15 cellular contexts compared by ENCODE assay signal in the genomic region with DNA sequence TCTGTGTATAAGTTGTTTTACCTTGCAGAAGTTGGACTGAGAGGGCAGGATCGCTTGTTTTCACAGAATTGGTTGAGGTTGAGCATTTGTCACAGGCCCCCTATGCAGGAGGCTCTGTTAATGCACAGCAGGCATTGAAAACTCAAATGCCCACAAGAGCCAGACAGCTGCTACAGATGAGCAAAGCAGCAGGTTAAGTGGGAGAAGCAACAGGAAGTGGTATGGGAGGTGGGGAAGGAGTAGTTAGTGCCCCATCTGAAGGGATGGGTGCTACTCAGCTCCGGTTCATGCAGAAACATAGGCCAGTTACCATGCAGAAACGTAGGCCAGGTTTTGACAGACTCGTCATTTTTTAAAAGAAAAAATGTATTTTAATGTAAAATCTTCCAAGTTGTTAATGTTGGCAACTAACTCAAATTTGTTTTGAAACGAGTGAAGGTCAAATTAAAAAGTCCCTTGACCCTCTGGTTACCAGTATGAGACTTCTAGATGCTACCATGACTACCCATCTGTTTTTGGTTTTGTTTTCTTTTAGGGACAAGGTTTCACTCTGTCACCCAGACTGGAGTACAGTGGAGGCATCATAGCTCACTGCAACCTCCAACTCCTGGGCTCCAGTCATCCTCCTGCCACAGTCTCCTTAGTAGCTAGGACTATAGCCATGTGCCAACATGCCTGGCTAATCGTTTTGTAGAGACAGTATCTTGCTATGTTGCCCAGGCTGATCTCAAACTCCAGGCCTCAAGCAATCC.
DNase-seq lines count a peak whose midpoint lies in the region; ATAC-seq and TF ChIP-seq lines count a peak whose summit lies in the region.
"Had no signal": no experiment of that assay in that cellular context is flagged by ENCODE, and none has a peak within 500 bp of the region (broad histone marks: within the 10 kb centered on the region; RNA-seq: fewer than 3 reads in every experiment).

No MANE protein-coding gene starts in this region.

- H3K27ac ChIP-seq in DND-41 (ENCODE audit: low read length) (peak overlapping the region; percentile 63), IMR-90 (ENCODE audit: insufficient read depth, low read length) (no peak overlapping the region), endodermal cell (ENCODE audit: low read depth, low read length) (no peak overlapping the region)
- H3K27ac ChIP-seq: body of pancreas, dorsolateral prefrontal cortex, lower lobe of right lung, right lobe of liver had no signal

- H3K27ac Mint-ChIP-seq in endodermal cell = no peak overlapping the region
- H3K27ac Mint-ChIP-seq: H9 had no signal

- H3K56ac ChIP-seq in IMR-90 (ENCODE audit: extremely low read depth, insufficient read depth, low read length) = no peak overlapping the region

- H2BK120ac ChIP-seq in IMR-90 (ENCODE audit: low read depth, low read length) = no peak overlapping the region

- no peaks in the 10 kb centered on the region for H3K79me2 ChIP-seq in DND-41 (ENCODE audit: insufficient read depth, low read length)

- no peak overlapping the region; the same call in 1 of the 2 replicates for H3K4ac ChIP-seq in IMR-90 (ENCODE audit: low read depth, low read length)

- H3K4me3 Mint-ChIP-seq in endodermal cell = no peak overlapping the region
- H3K4me3 Mint-ChIP-seq: H9 had no signal

- dilution Hi-C loops in IMR-90 (cut with HindIII; ENCODE audit: low sequenced_read_pairs, unreplicated experiment) = no loop called here

- peak overlapping the region; percentile 10; the same call in 1 of the 2 replicates for H3K23ac ChIP-seq in IMR-90 (ENCODE audit: low read depth, low read length)

- H3K9ac ChIP-seq in DND-41 (ENCODE audit: low read depth, low read length) (no peak overlapping the region; the same call in 1 of the 2 replicates), IMR-90 (ENCODE audit: low read depth, low read length) (no peak overlapping the region), endodermal cell (ENCODE audit: extremely low read depth, low read length, poor library complexity, severe bottlenecking) (no peak overlapping the region)

- H3K9me3 Mint-ChIP-seq in endodermal cell = peaks cover 2% of the 10 kb centered on the region

- POLR2A ChIA-PET in IMR-90 (lab: Charles Lee; ENCODE audit: unreplicated experiment) = no interaction called here

- no peak overlapping the region for H2BK20ac ChIP-seq in IMR-90 (ENCODE audit: low read depth, low read length)

- no peak overlapping the region for H3K4me3 ChIP-seq in DND-41 (ENCODE audit: low read depth in 1 of 2, low read length in 2 of 2)
- no peak overlapping the region for H3K4me3 ChIP-seq in IMR-90 (ENCODE audit: insufficient read depth, low read depth, low read length)
- no peak overlapping the region for H3K4me3 ChIP-seq in endodermal cell (ENCODE audit: low read length)
- H3K4me3 ChIP-seq: body of pancreas, dorsolateral prefrontal cortex, lower lobe of right lung, right lobe of liver, uterus had no signal

- peak overlapping the region; percentile 9; the same call in 1 of the 2 replicates for H3K18ac ChIP-seq in IMR-90 (ENCODE audit: low read depth, low read length)

- peak overlapping the region; percentile 20; the same call in 1 of the 2 replicates for H4K5ac ChIP-seq in IMR-90 (ENCODE audit: low read depth, low read length)

- ATAC-seq in DND-41 (ENCODE audit: insufficient read depth, low read depth) (peak; percentile 100), GM18520 (IDR thresholded peaks at IDR 0.05; ENCODE audit: unreplicated experiment) (peak; percentile 45), IMR-90 (ENCODE audit: low read depth) (no peak)
- ATAC-seq: body of pancreas, lower lobe of right lung, right lobe of liver had no signal

- H3K36me3 Mint-ChIP-seq in endodermal cell (ENCODE audit: low read depth) = no peaks in the 10 kb centered on the region

- H2AFZ ChIP-seq in DND-41 (ENCODE audit: low read depth, low read length) (no peak overlapping the region; the same call in 1 of the 2 replicates), IMR-90 (replicated peaks; ENCODE audit: low read length, poor library complexity) (no peak overlapping the region)

- peaks cover 3% of the 10 kb centered on the region; the same call in 1 of the 2 replicates for H3K9me1 ChIP-seq in IMR-90 (ENCODE audit: insufficient read depth, low read length)

- no peak for TF ChIP-seq CTCF in DND-41 (IDR thresholded peaks at IDR 0.05; ENCODE audit: borderline replicate concordance, extremely low read depth, low read length, poor library complexity, severe bottlenecking)
- TF ChIP-seq CTCF in IMR-90 (conservative IDR thresholded peaks at IDR 0.05; ENCODE audit: low read depth, low read length) = no peak
- no peak for TF ChIP-seq CTCF in endodermal cell (conservative IDR thresholded peaks at IDR 0.05)

- H3K4me1 ChIP-seq in DND-41 (ENCODE audit: insufficient read depth, low read length) (peaks cover 36% of the 10 kb centered on the region), IMR-90 (ENCODE audit: control insufficient read depth, insufficient read depth, low read length) (peaks cover 19% of the 10 kb centered on the region), endodermal cell (ENCODE audit: control insufficient read depth, insufficient read depth, low read length) (no peaks in the 10 kb centered on the region)
- H3K4me1 ChIP-seq: body of pancreas, lower lobe of right lung, uterus had no signal

- 100% methylated on average over 2 of the region's 6 CpGs; no CpG with 5 or more reads in 1 of the 2 experiments for WGBS in IMR-90 (ENCODE audit: extremely low coverage in 2 of 2, insufficient read length in 1 of 2), 2 experiments
- 84 to 85% methylated on average over 5 to 6 of the region's 6 CpGs for WGBS in endodermal cell (ENCODE audit: insufficient coverage in 1 of 2, insufficient read length in 1 of 2), 2 experiments

- peak overlapping the region; percentile 13 for H3K4me2 ChIP-seq in DND-41 (ENCODE audit: insufficient read depth, low read length)
- no peak overlapping the region for H3K4me2 ChIP-seq in IMR-90 (ENCODE audit: low read depth, low read length)

- H2AK9ac ChIP-seq in IMR-90 (replicated peaks; ENCODE audit: low read depth, low read length, poor library complexity) = no peak overlapping the region

- H3K9me3 ChIP-seq in DND-41 (ENCODE audit: insufficient read depth, low read length, severe bottlenecking) = no peaks in the 10 kb centered on the region
- no peaks in the 10 kb centered on the region for H3K9me3 ChIP-seq in IMR-90 (ENCODE audit: control insufficient read depth, insufficient read depth, low read length)
- H3K9me3 ChIP-seq in endodermal cell (ENCODE audit: control insufficient read depth, low read length) = no peaks in the 10 kb centered on the region
- H3K9me3 ChIP-seq: body of pancreas, lower lobe of right lung, right lobe of liver, uterus had no signal

- no peaks in the 10 kb centered on the region for H3K36me3 ChIP-seq in DND-41 (ENCODE audit: insufficient read depth, low read length)
- no peaks in the 10 kb centered on the region for H3K36me3 ChIP-seq in IMR-90 (ENCODE audit: control insufficient read depth, insufficient read depth, low read length)
- no peaks in the 10 kb centered on the region for H3K36me3 ChIP-seq in endodermal cell (ENCODE audit: control insufficient read depth, insufficient read depth, low read length)
- H3K36me3 ChIP-seq: lower lobe of right lung, right lobe of liver, uterus had no signal

- H4K91ac ChIP-seq in IMR-90 (ENCODE audit: insufficient read depth, low read depth, low read length) = 0 out of 2 replicates have a peak overlapping the region, but pooled peaks have one; percentile 2

- 0 out of 4 replicates have a peak overlapping the region, but pooled peaks of 1 of the 2 experiments have one; percentile 38 for H4K8ac ChIP-seq in IMR-90 (ENCODE audit: low read depth in 2 of 2, low read length in 2 of 2)

- intact Hi-C loops in IMR-90 (cut with micrococcal nuclease) = no loop called here

- H2AK5ac ChIP-seq in IMR-90 (ENCODE audit: low read depth, low read length) = peak overlapping the region; percentile 45

- CTCF ChIA-PET in IMR-90 (lab: Yijun Ruan, JAX) = interaction anchor here (0.6 to 1.0 kb wide), 2 partner anchors 16 to 283 kb away, joined by 4 read pairs; no protein-coding TSS in a partner anchor

- H2BK5ac ChIP-seq in IMR-90 (ENCODE audit: low read depth, low read length, poor library complexity, severe bottlenecking) = no peak overlapping the region

- no peak for TF ChIP-seq RAD21 in IMR-90 (IDR thresholded peaks at IDR 0.05; ENCODE audit: low read length)

- H3K4me1 Mint-ChIP-seq in endodermal cell = peaks cover 3% of the 10 kb centered on the region

- TF ChIP-seq POLR2A in IMR-90 (IDR thresholded peaks at IDR 0.05; ENCODE audit: low read depth, low read length) = no peak

- in situ Hi-C loops in IMR-90 (cut with MboI; ENCODE audit: low sequenced_read_pairs) = no loop called here

- 0 out of 2 replicates have a peak overlapping the region, but pooled peaks have one; percentile 37 for H3K14ac ChIP-seq in IMR-90 (replicated peaks; ENCODE audit: low read depth, low read length)

- peaks cover 4 to 38% of the 10 kb centered on the region in 2 experiments; a peak in 3 of 4 replicates for H3K79me1 ChIP-seq in IMR-90 (ENCODE audit: low read depth in 1 of 2, low read length in 2 of 2)

- H2BK15ac ChIP-seq in IMR-90 (ENCODE audit: low read depth, low read length) = peak overlapping the region; percentile 38; the same call in 1 of the 3 replicates

- peak; percentile 81 for DNase-seq in DND-41
- DNase-seq in IMR-90 = no peak
- peak; percentile 49 for DNase-seq in endodermal cell
- no peak for DNase-seq in 8988T
- no peak for DNase-seq in germinal center (ENCODE audit: low spot score)
- DNase-seq in OCI-M2 (lab: John Stamatoyannopoulos, UW; ENCODE audit: unreplicated experiment) = no peak
- DNase-seq: body of pancreas; C1 segment of cervical spinal cord; dorsolateral prefrontal cortex; H9; lower lobe of right lung; right lobe of liver; stimulated activated CD4-positive, alpha-beta T cell treated with anti-CD3 and anti-CD28 coated beads, Interleukin-2, amount 100 ng/mL, for 48 hours; uterus had no signal

- H3K27me3 ChIP-seq in DND-41 (ENCODE audit: insufficient read depth, low read length, poor library complexity) (no peaks in the 10 kb centered on the region), IMR-90 (ENCODE audit: control insufficient read depth, insufficient read depth, low read length) (no peaks in the 10 kb centered on the region), endodermal cell (ENCODE audit: control insufficient read depth, insufficient read depth, low read length, poor library complexity, severe bottlenecking) (no peaks in the 10 kb centered on the region)
- H3K27me3 ChIP-seq: body of pancreas, dorsolateral prefrontal cortex, right lobe of liver, uterus had no signal

- no peaks in the 10 kb centered on the region for H4K20me1 ChIP-seq in DND-41 (ENCODE audit: insufficient read depth, low read length)
- H4K20me1 ChIP-seq in IMR-90 (ENCODE audit: insufficient read depth, low read length) = no peaks in the 10 kb centered on the region

- no TSS peak for BruUV-seq in IMR-90 (replicated peaks; lab: Mats Ljungman, UMichigan)

- H3K27me3 Mint-ChIP-seq in endodermal cell (ENCODE audit: insufficient read depth) = peaks cover 2% of the 10 kb centered on the region

TF ChIP-seq in IMR-90, 13 proteins besides CTCF, POLR2A, EP300 and RAD21 (continues in another document):
- no peak for TF ChIP-seq SMC3 (IDR thresholded peaks at IDR 0.05; ENCODE audit: low read depth, low read length)

Comparison
In these comparisons a context has a peak if more than half of its experiments do, and no peak if none do; other contexts are left out.
1. DNase-seq: peak in DND-41 (single experiment) and endodermal cell (single experiment); none in IMR-90 (single experiment), 8988T (single experiment), germinal center (single experiment) and OCI-M2 (single experiment).